In genomic region chrX:40088299-40088625, GRCh38 we compare ENCODE assay signal across 15 cellular contexts. TPM values are rescaled to one million over a fixed set of nuclear protein-coding genes. Genes with fewer than 3 reads are reported as not detected.
DNase-seq lines count a peak whose midpoint lies in the region; ATAC-seq and TF ChIP-seq lines count a peak whose summit lies in the region.
"Had no signal": no experiment of that assay in that cellular context is flagged by ENCODE, and none has a peak within 500 bp of the region (broad histone marks: within the 10 kb centered on the region; RNA-seq: fewer than 3 reads in every experiment).

No MANE protein-coding gene starts in this region.

- H2BK20ac ChIP-seq in H9 (ENCODE audit: low read depth, low read length, poor library complexity, severe bottlenecking) = no peak overlapping the region

- intact Hi-C loops in Panc1 (cut with micrococcal nuclease; ENCODE audit: unreplicated experiment) = loop anchor here (5.0 to 10.0 kb wide), 2 partner anchors 76 to 273 kb away; no protein-coding TSS in a partner anchor
- intact Hi-C loops in Calu3 (cut with micrococcal nuclease; ENCODE audit: unreplicated experiment) = loop anchor here (5.0 to 10.0 kb wide), 2 partner anchors 73 to 79 kb away; no protein-coding TSS in a partner anchor

- H2BK12ac ChIP-seq in H9 (ENCODE audit: insufficient read length, low read depth, low read length) = no peak overlapping the region

- no peak overlapping the region for H4K8ac ChIP-seq in H9 (replicated peaks; ENCODE audit: insufficient read length, low read depth, low read length)

- H3K4me3 ChIP-seq in Panc1 (ENCODE audit: low read depth in 2 of 2, low read length in 2 of 2) (peak overlapping the region in 1 of 2 experiments; percentile 23; a peak in 2 of 4 replicates), smooth muscle cell (no peak overlapping the region)
- H3K4me3 ChIP-seq: suprapubic skin had no signal

- H4K5ac ChIP-seq in H9 (ENCODE audit: insufficient read length, low read depth, low read length) = no peak overlapping the region

- peak overlapping the region; percentile 4 for H3K9ac ChIP-seq in H9 (ENCODE audit: extremely low read depth, insufficient read length, low read length)
- H3K9ac ChIP-seq in smooth muscle cell (ENCODE audit: low read depth) = no peak overlapping the region

- DNase-seq in H9 = peak; percentile 63
- no peak for DNase-seq in Panc1 (ENCODE audit: low read depth, low spot score)
- no peak for DNase-seq in glutamatergic neuron
- DNase-seq in smooth muscle cell (lab: John Stamatoyannopoulos, UW; ENCODE audit: unreplicated experiment) = no peak
- DNase-seq in activated naive CD8-positive, alpha-beta T cell treated with anti-CD3 and anti-CD28 coated beads, Interleukin-2, amount 50 U/mL, for 24 hours = no peak
- DNase-seq in Calu3 = no peak
- DNase-seq: activated CD4-positive, alpha-beta T cell treated with anti-CD3 and anti-CD28 coated beads, Interleukin-2, amount 10 ng/mL, durations not matched to agents 7 days and 5 days; activated T-cell treated with anti-CD3 and anti-CD28 coated beads, Interleukin-2, amount 50 U/mL, for 48 hours; dermis blood vessel endothelial cell; foreskin melanocyte; kidney glomerular epithelial cell; natural killer cell; T-helper 1 cell had no signal

- H2AFZ ChIP-seq in H9 (ENCODE audit: low read length) = no peak overlapping the region
- H2AFZ ChIP-seq in smooth muscle cell (ENCODE audit: low read depth) = no peak overlapping the region

- no peak overlapping the region for H4K91ac ChIP-seq in H9 (ENCODE audit: insufficient read length, low read depth, low read length)

- H3K9me3 ChIP-seq in H9 (ENCODE audit: control insufficient read depth, low read depth, low read length) = no peaks in the 10 kb centered on the region
- no peaks in the 10 kb centered on the region for H3K9me3 ChIP-seq in Panc1 (ENCODE audit: control insufficient read depth, insufficient read depth, low read depth, low read length)
- no peaks in the 10 kb centered on the region for H3K9me3 ChIP-seq in smooth muscle cell (replicated peaks; ENCODE audit: low read depth)
- H3K9me3 ChIP-seq: suprapubic skin had no signal

- H3K18ac ChIP-seq in H9 (ENCODE audit: insufficient read length, low read depth, low read length) = no peak overlapping the region

- H3K36me3 Mint-ChIP-seq in H9 (ENCODE audit: insufficient read depth in 1 of 3, low read depth in 3 of 3) = peaks cover 7 to 33% (median 14%) of the 10 kb centered on the region in 3 experiments; a peak in 6 of 7 replicates
- no peaks in the 10 kb centered on the region for H3K36me3 Mint-ChIP-seq in glutamatergic neuron (ENCODE audit: unreplicated experiment)
- H3K36me3 Mint-ChIP-seq in activated naive CD8-positive, alpha-beta T cell treated with anti-CD3 and anti-CD28 coated beads, Interleukin-2, amount 50 U/mL, for 24 hours (ENCODE audit: low read depth) = peaks cover 4% of the 10 kb centered on the region
- H3K36me3 Mint-ChIP-seq in Calu3 (ENCODE audit: insufficient read depth, unreplicated experiment) = peaks cover 7% of the 10 kb centered on the region
- H3K36me3 Mint-ChIP-seq: natural killer cell had no signal

- no TSS peak for BruUV-seq in Panc1 (replicated peaks; lab: Mats Ljungman, UMichigan)
- no TSS peak for BruUV-seq in Calu3 (replicated peaks; lab: Mats Ljungman, UMichigan)

- no peak overlapping the region for H2BK120ac ChIP-seq in H9 (ENCODE audit: low read depth, low read length, poor library complexity, severe bottlenecking)

- no peak overlapping the region for H2BK5ac ChIP-seq in H9 (ENCODE audit: insufficient read length, low read length)

- H3K27me3 Mint-ChIP-seq in H9 (ENCODE audit: low read depth) = peaks cover 43% of the 10 kb centered on the region
- H3K27me3 Mint-ChIP-seq in glutamatergic neuron (ENCODE audit: unreplicated experiment) = peaks cover 16% of the 10 kb centered on the region
- H3K27me3 Mint-ChIP-seq in activated naive CD8-positive, alpha-beta T cell treated with anti-CD3 and anti-CD28 coated beads, Interleukin-2, amount 50 U/mL, for 24 hours = no peaks in the 10 kb centered on the region
- peaks cover 12% of the 10 kb centered on the region for H3K27me3 Mint-ChIP-seq in Calu3 (ENCODE audit: unreplicated experiment)
- H3K27me3 Mint-ChIP-seq: activated CD4-positive, alpha-beta T cell treated with anti-CD3 and anti-CD28 coated beads, Interleukin-2, amount 10 ng/mL, durations not matched to agents 7 days and 5 days had no signal

- H3K27me3 ChIP-seq in H9 (ENCODE audit: insufficient read depth, low read length) (peaks cover 44% of the 10 kb centered on the region), Panc1 (ENCODE audit: control insufficient read depth, insufficient read depth, low read length) (no peaks in the 10 kb centered on the region), smooth muscle cell (ENCODE audit: low read depth) (peaks cover 5% of the 10 kb centered on the region)
- H3K27me3 ChIP-seq: suprapubic skin had no signal

- in situ Hi-C loops in Panc1 (cut with HindIII; ENCODE audit: low pct_unique_long_range_greater_than_20kb, low sequenced_read_pairs) = no loop called here

- no peak overlapping the region for H3K27ac ChIP-seq in H9 (ENCODE audit: insufficient read length, low read depth, low read length)
- H3K27ac ChIP-seq in Panc1 (ENCODE audit: low read length) = peak overlapping the region; percentile 79
- peak overlapping the region; percentile 29 for H3K27ac ChIP-seq in smooth muscle cell (ENCODE audit: low read depth)
- H3K27ac ChIP-seq: suprapubic skin had no signal

- H3K79me1 ChIP-seq in H9 (ENCODE audit: insufficient read depth, low read depth, low read length, poor library complexity, severe bottlenecking) = peaks cover 3% of the 10 kb centered on the region

- H3K4ac ChIP-seq in H9 (ENCODE audit: low read depth, low read length) = no peak overlapping the region

- H3K27ac Mint-ChIP-seq in H9 = peak overlapping the region in 1 of 3 experiments; percentile 95; a peak in 2 of 7 replicates
- peak overlapping the region; percentile 48 for H3K27ac Mint-ChIP-seq in glutamatergic neuron (ENCODE audit: unreplicated experiment)
- H3K27ac Mint-ChIP-seq in activated naive CD8-positive, alpha-beta T cell treated with anti-CD3 and anti-CD28 coated beads, Interleukin-2, amount 50 U/mL, for 24 hours = no peak overlapping the region
- no peak overlapping the region for H3K27ac Mint-ChIP-seq in Calu3 (ENCODE audit: unreplicated experiment)
- H3K27ac Mint-ChIP-seq: activated CD4-positive, alpha-beta T cell treated with anti-CD3 and anti-CD28 coated beads, Interleukin-2, amount 10 ng/mL, durations not matched to agents 7 days and 5 days; natural killer cell had no signal

- TF ChIP-seq CTCF in H9 (conservative IDR thresholded peaks at IDR 0.05) = no peak
- no peak for TF ChIP-seq CTCF in Panc1 (IDR thresholded peaks at IDR 0.05)
- no peak for TF ChIP-seq CTCF in glutamatergic neuron (IDR thresholded peaks at IDR 0.05; ENCODE audit: partially characterized antibody, unreplicated experiment)
- TF ChIP-seq CTCF in smooth muscle cell (IDR thresholded peaks at IDR 0.05; ENCODE audit: borderline replicate concordance, insufficient read depth, poor library complexity, severe bottlenecking) = no peak
- no peak for TF ChIP-seq CTCF in Calu3 (IDR thresholded peaks at IDR 0.05; ENCODE audit: unreplicated experiment)

- H3K56ac ChIP-seq in H9 (ENCODE audit: insufficient read length, low read depth, low read length) = no peak overlapping the region

- H3K79me2 ChIP-seq in H9 (ENCODE audit: insufficient read depth, low read length) (peaks cover 16% of the 10 kb centered on the region; the same call in 1 of the 2 replicates), smooth muscle cell (ENCODE audit: low read depth) (peaks cover 70% of the 10 kb centered on the region)

- no peak overlapping the region for H2BK15ac ChIP-seq in H9 (ENCODE audit: low read depth, low read length)

- no peak overlapping the region for H2AK5ac ChIP-seq in H9 (ENCODE audit: insufficient read length, low read length)

- peak overlapping the region; percentile 74 for H3K4me2 ChIP-seq in H9 (ENCODE audit: insufficient read depth, insufficient read length, low read length)
- H3K4me2 ChIP-seq in smooth muscle cell = peak overlapping the region; percentile 63

- no peak overlapping the region for H3T11ph ChIP-seq in H9 (ENCODE audit: low read length)

- peaks cover 66 to 73% of the 10 kb centered on the region in 2 experiments for H3K4me1 Mint-ChIP-seq in H9
- peaks cover 49% of the 10 kb centered on the region for H3K4me1 Mint-ChIP-seq in glutamatergic neuron (ENCODE audit: low read depth, unreplicated experiment)
- H3K4me1 Mint-ChIP-seq in activated naive CD8-positive, alpha-beta T cell treated with anti-CD3 and anti-CD28 coated beads, Interleukin-2, amount 50 U/mL, for 24 hours = peaks cover 63% of the 10 kb centered on the region
- H3K4me1 Mint-ChIP-seq in Calu3 (ENCODE audit: low read depth, unreplicated experiment) = peaks cover 19% of the 10 kb centered on the region

- POLR2A ChIA-PET in Panc1 (lab: Charles Lee) = no interaction called here

- H3K23me2 ChIP-seq in H9 (ENCODE audit: insufficient read length, low read depth, low read length, poor library complexity, severe bottlenecking) = peaks cover 30% of the 10 kb centered on the region

- no peak overlapping the region for H3K23ac ChIP-seq in H9 (ENCODE audit: insufficient read length, low read depth, low read length)

- H3K36me3 ChIP-seq in Panc1 (ENCODE audit: control insufficient read depth, insufficient read depth, low read length) (no peaks in the 10 kb centered on the region), smooth muscle cell (ENCODE audit: low read depth) (no peaks in the 10 kb centered on the region)
- H3K36me3 ChIP-seq: suprapubic skin had no signal

- CTCF ChIA-PET in Panc1 (lab: Charles Lee) = no interaction called here
- CTCF ChIA-PET in Calu3 (lab: Charles Lee) = interaction anchor here (1.2 kb wide), 1 partner anchor 10 kb away, joined by 5 read pairs; the partner anchor contains the start of gene BCOR

- H3K4me3 Mint-ChIP-seq in H9 = peak overlapping the region; percentile 62 to 72
- H3K4me3 Mint-ChIP-seq in glutamatergic neuron (ENCODE audit: unreplicated experiment) = peak overlapping the region; percentile 80
- no peak overlapping the region for H3K4me3 Mint-ChIP-seq in activated naive CD8-positive, alpha-beta T cell treated with anti-CD3 and anti-CD28 coated beads, Interleukin-2, amount 50 U/mL, for 24 hours
- no peak overlapping the region for H3K4me3 Mint-ChIP-seq in Calu3 (ENCODE audit: low read depth, unreplicated experiment)
- H3K4me3 Mint-ChIP-seq: activated CD4-positive, alpha-beta T cell treated with anti-CD3 and anti-CD28 coated beads, Interleukin-2, amount 10 ng/mL, durations not matched to agents 7 days and 5 days; natural killer cell had no signal

- WGBS in H9 (ENCODE audit: extremely low coverage, insufficient read length, low lambda C conversion rate) = no CpG with 5 or more reads among the region's 5 CpGs
- WGBS in smooth muscle cell (ENCODE audit: low lambda C conversion rate) = 29% methylated on average over 5 of the region's 5 CpGs

- ATAC-seq in Panc1 (no peak), GM19397 (IDR thresholded peaks at IDR 0.05; ENCODE audit: unreplicated experiment) (no peak)
- no peak for ATAC-seq in activated naive CD8-positive, alpha-beta T cell treated with anti-CD3 and anti-CD28 coated beads, Interleukin-2, amount 50 U/mL, for 24 hours
- ATAC-seq: natural killer cell had no signal

- peaks cover 28% of the 10 kb centered on the region for H3K4me1 ChIP-seq in H9 (ENCODE audit: insufficient read depth, low read length)
- peaks cover 31% of the 10 kb centered on the region for H3K4me1 ChIP-seq in Panc1 (ENCODE audit: control insufficient read depth, insufficient read depth, low read length)
- peaks cover 70% of the 10 kb centered on the region for H3K4me1 ChIP-seq in smooth muscle cell (ENCODE audit: low read depth)

- peaks cover 61 to 64% of the 10 kb centered on the region in 2 experiments for H3K9me3 Mint-ChIP-seq in H9
- peaks cover 12% of the 10 kb centered on the region for H3K9me3 Mint-ChIP-seq in glutamatergic neuron (ENCODE audit: unreplicated experiment)
- no peaks in the 10 kb centered on the region for H3K9me3 Mint-ChIP-seq in activated naive CD8-positive, alpha-beta T cell treated with anti-CD3 and anti-CD28 coated beads, Interleukin-2, amount 50 U/mL, for 24 hours
- H3K9me3 Mint-ChIP-seq in Calu3 (ENCODE audit: low read depth, unreplicated experiment) = no peaks in the 10 kb centered on the region
- H3K9me3 Mint-ChIP-seq: activated CD4-positive, alpha-beta T cell treated with anti-CD3 and anti-CD28 coated beads, Interleukin-2, amount 10 ng/mL, durations not matched to agents 7 days and 5 days; natural killer cell had no signal

- no peak overlapping the region for H3K14ac ChIP-seq in H9 (ENCODE audit: insufficient read depth, low read length)

- H3F3A ChIP-seq in smooth muscle cell (ENCODE audit: low read depth) = peaks cover 17% of the 10 kb centered on the region

- H4K20me1 ChIP-seq in H9 (ENCODE audit: control insufficient read depth, insufficient read depth, insufficient read length) = peaks cover 3% of the 10 kb centered on the region
- H4K20me1 ChIP-seq in smooth muscle cell (ENCODE audit: low read depth) = peaks cover 96% of the 10 kb centered on the region

RNA-seq across cellular contexts. Expression of gene BCOR, which starts 9.5 kb away (rescaled TPM):
- 126 and 134 TPM in 2 replicates for total RNA-seq in H9 (2021)
- total RNA-seq in Panc1 (2021; ENCODE audit: unreplicated experiment) = 48.3 TPM
- 33.8 TPM for polyA plus RNA-seq in Panc1 (2012; ENCODE audit: insufficient read length)
- 59.0 TPM for total RNA-seq in glutamatergic neuron (ENCODE audit: unreplicated experiment)
- total RNA-seq in smooth muscle cell = 28.0 and 28.5 TPM in 2 replicates
- 13.1 and 19.5 TPM in 2 replicates for polyA plus RNA-seq in smooth muscle cell
- 20.6 and 21.1 TPM in 2 replicates for total RNA-seq in Calu3 (2022)

Comparison
In these comparisons a context has a peak if more than half of its experiments do, and no peak if none do; other contexts are left out.
1. H3K4me3 Mint-ChIP-seq: peak in H9 (2 of 2) and glutamatergic neuron (single experiment); none in activated naive CD8-positive, alpha-beta T cell treated with anti-CD3 and anti-CD28 coated beads, Interleukin-2, amount 50 U/mL, for 24 hours (single experiment) and Calu3 (single experiment).